In genomic region chr6:117326396-117326795, GRCh38 we compare ENCODE assay signal across 13 cellular contexts.
DNase-seq lines count a peak whose midpoint lies in the region; ATAC-seq and TF ChIP-seq lines count a peak whose summit lies in the region.
"Had no signal": no experiment of that assay in that cellular context is flagged by ENCODE, and none has a peak within 500 bp of the region (broad histone marks: within the 10 kb centered on the region; RNA-seq: fewer than 3 reads in every experiment).

No MANE protein-coding gene starts in this region.

- H3K4me3 ChIP-seq in fibroblast of mammary gland (ENCODE audit: control insufficient read depth, low read depth, low read length): no peak overlapping the region
- H3K4me3 ChIP-seq: A549 had no signal

- TF ChIP-seq CTCF in fibroblast of mammary gland (conservative IDR thresholded peaks at IDR 0.05; ENCODE audit: control insufficient read depth, insufficient read depth, low read depth, low read length): no peak

- DNase-seq in HT1080 (ENCODE audit: low read depth): peak; percentile 13
- DNase-seq in NCI-H82 treated with DMSO at 0.1 percent for 48 hours (lab: John Stamatoyannopoulos, UW; ENCODE audit: unreplicated experiment): peak; percentile 26
- peak; percentile 79 for DNase-seq in fibroblast of mammary gland (ENCODE audit: low read depth)
- DNase-seq in NCI-H1436 treated with DMSO at 0.1 percent for 48 hours (lab: John Stamatoyannopoulos, UW): no peak
- DNase-seq in activated CD8-positive, alpha-beta memory T cell treated with anti-CD3 and anti-CD28 coated beads for 24 hours: no peak
- DNase-seq in EL: no peak
- DNase-seq: BE2C; CD4-positive, alpha-beta memory T cell; DMS79; GDM1 had no signal

- ATAC-seq in GM19467 (IDR thresholded peaks at IDR 0.05; ENCODE audit: unreplicated experiment): no peak
- ATAC-seq: A549, HCT116 had no signal

Comparison
In these comparisons a context has a peak if more than half of its experiments do, and no peak if none do; other contexts are left out.
1. DNase-seq: peak in HT1080 (single experiment), NCI-H82 treated with DMSO at 0.1 percent for 48 hours (single experiment) and fibroblast of mammary gland (single experiment); none in NCI-H1436 treated with DMSO at 0.1 percent for 48 hours (single experiment), activated CD8-positive, alpha-beta memory T cell treated with anti-CD3 and anti-CD28 coated beads for 24 hours (single experiment) and EL (single experiment).